In genomic region chr2:72887836-72888437, GRCh38 we compare ENCODE assay signal across 8 cellular contexts. TPM values are rescaled to one million over a fixed set of nuclear protein-coding genes. Genes with fewer than 3 reads are reported as not detected.
A peak's percentile ranks its signal among the peaks of the same experiment; 100 is the strongest.
DNase-seq lines count a peak whose midpoint lies in the region; ATAC-seq lines count a peak whose summit lies in the region.

No MANE protein-coding gene starts in this region.

- H3K27me3 Mint-ChIP-seq in activated T-cell treated with anti-CD3 and anti-CD28 coated beads, Interleukin-2, amount 50 U/mL, for 72 hours (ENCODE audit: low read depth), result peaks cover 52% of the 10 kb centered on the region

- no peaks in the 10 kb centered on the region for H3K36me3 ChIP-seq in HUES48 (ENCODE audit: control insufficient read depth, insufficient read depth, low read length)
- H3K36me3 ChIP-seq in NT2/D1 (ENCODE audit: insufficient read depth, insufficient read length, low read length), result peaks cover 10% of the 10 kb centered on the region
- peaks cover 17% of the 10 kb centered on the region for H3K36me3 ChIP-seq in muscle layer of colon (ENCODE audit: insufficient read depth, low read length)

- peak overlapping the region; percentile 78 to 81 for H3K4me3 Mint-ChIP-seq in activated T-cell treated with anti-CD3 and anti-CD28 coated beads, Interleukin-2, amount 50 U/mL, for 72 hours

- no peaks in the 10 kb centered on the region for H3K9me3 Mint-ChIP-seq in activated T-cell treated with anti-CD3 and anti-CD28 coated beads, Interleukin-2, amount 50 U/mL, for 72 hours

- H3K4me1 Mint-ChIP-seq in activated T-cell treated with anti-CD3 and anti-CD28 coated beads, Interleukin-2, amount 50 U/mL, for 72 hours (ENCODE audit: low read depth), result peaks cover 16% of the 10 kb centered on the region

- H3K27ac ChIP-seq in HUES48 (ENCODE audit: low read depth, low read length) (peak overlapping the region; percentile 11), muscle layer of colon (ENCODE audit: low read depth, low read length) (peak overlapping the region; percentile 90)

- peaks cover 43% of the 10 kb centered on the region for H3K27me3 ChIP-seq in HUES48 (ENCODE audit: control insufficient read depth, insufficient read depth, low read length)
- peaks cover 37% of the 10 kb centered on the region for H3K27me3 ChIP-seq in NT2/D1 (ENCODE audit: insufficient read depth, insufficient read length)
- no peaks in the 10 kb centered on the region for H3K27me3 ChIP-seq in muscle layer of colon (ENCODE audit: control insufficient read depth in 1 of 2, insufficient read depth in 2 of 2, low read length in 2 of 2)

- peak; percentile 44 for ATAC-seq in GM21447 (IDR thresholded peaks at IDR 0.05; ENCODE audit: unreplicated experiment)
- peak; percentile 59 to 60 for ATAC-seq in activated T-cell treated with anti-CD3 and anti-CD28 coated beads, Interleukin-2, amount 50 U/mL, for 72 hours (replicated peaks in 1 of 2)

- H3K9me3 ChIP-seq in HUES48 (ENCODE audit: control insufficient read depth, insufficient read depth, low read length) (no peaks in the 10 kb centered on the region), NT2/D1 (ENCODE audit: insufficient read depth, low read length) (no peaks in the 10 kb centered on the region; the same call in 1 of the 2 replicates), muscle layer of colon (ENCODE audit: low read length) (no peaks in the 10 kb centered on the region)

- peak; percentile 82 for DNase-seq in COR-L47 (lab: John Stamatoyannopoulos, UW)
- DNase-seq in NT2/D1 (ENCODE audit: low read depth, low spot score), result peak; percentile 86
- peak; percentile 57 to 60 for DNase-seq in activated T-cell treated with anti-CD3 and anti-CD28 coated beads, Interleukin-2, amount 50 U/mL, for 72 hours
- DNase-seq in fibroblast of gingiva (ENCODE audit: low read depth), result peak; percentile 80
- DNase-seq in stimulated activated naive CD4-positive, alpha-beta T cell treated with Interleukin-2 at 50 U/mL for 16 hours (lab: John Stamatoyannopoulos, UW), result peak; percentile 53

- H3K36me3 Mint-ChIP-seq in activated T-cell treated with anti-CD3 and anti-CD28 coated beads, Interleukin-2, amount 50 U/mL, for 72 hours (ENCODE audit: insufficient read depth in 2 of 2), result no peaks in the 10 kb centered on the region

- H3K4me3 ChIP-seq in HUES48 (ENCODE audit: low read depth, low read length), result peak overlapping the region; percentile 66
- H3K4me3 ChIP-seq in NT2/D1 (ENCODE audit: insufficient read length, low read depth), result peak overlapping the region; percentile 63
- H3K4me3 ChIP-seq in muscle layer of colon (ENCODE audit: low read depth in 1 of 2, low read length in 2 of 2), result peak overlapping the region; percentile 66 to 81

- H3K27ac Mint-ChIP-seq in activated T-cell treated with anti-CD3 and anti-CD28 coated beads, Interleukin-2, amount 50 U/mL, for 72 hours, result no peak overlapping the region

- no peak overlapping the region for H3K9ac ChIP-seq in HUES48 (ENCODE audit: low read depth, low read length)
- H3K9ac ChIP-seq in NT2/D1 (ENCODE audit: insufficient read length, low read depth), result peak overlapping the region; percentile 76
- H3K9ac ChIP-seq in muscle layer of colon (ENCODE audit: low read length), result peak overlapping the region; percentile 28

- peaks cover 4% of the 10 kb centered on the region; the same call in 1 of the 2 replicates for H3K4me1 ChIP-seq in HUES48 (ENCODE audit: control insufficient read depth, insufficient read depth, low read length)
- H3K4me1 ChIP-seq in NT2/D1 (ENCODE audit: insufficient read depth, insufficient read length), result no peaks in the 10 kb centered on the region
- peaks cover 23% of the 10 kb centered on the region for H3K4me1 ChIP-seq in muscle layer of colon (ENCODE audit: insufficient read depth, low read length)

RNA-seq across cellular contexts. Expression of gene SPR, which starts 0.7 kb away (rescaled TPM):
- total RNA-seq in activated T-cell treated with anti-CD3 and anti-CD28 coated beads, Interleukin-2, amount 50 U/mL, for 72 hours, result 1 to 10 TPM in 1 of 2 donors, under 1 TPM in 1; 0.65 to 1.9 TPM

RNA-seq across cellular contexts. Expression of gene EMX1, which starts 29.4 kb away (rescaled TPM):
- total RNA-seq in activated T-cell treated with anti-CD3 and anti-CD28 coated beads, Interleukin-2, amount 50 U/mL, for 72 hours, result under 1 TPM; 0.44 to 0.50 TPM

Comparison
In these comparisons a context has a peak if more than half of its experiments do, and no peak if none do; other contexts are left out.
1. Peak in every context shown above with its lines: DNase-seq, ATAC-seq, H3K4me3 ChIP-seq and H3K27ac ChIP-seq.